ENCODE assay signal across 27 cellular contexts in genomic region chr19:45940515-45940805, GRCh38. TPM values are rescaled to one million over a fixed set of nuclear protein-coding genes. Genes with fewer than 3 reads are reported as not detected.
"Had no signal": no experiment of that assay in that cellular context is flagged by ENCODE, and none has a peak within 500 bp of the region (broad histone marks: within the 10 kb centered on the region; RNA-seq: fewer than 3 reads in every experiment).

No MANE protein-coding gene starts in this region.

- H3K9me3 ChIP-seq: colonic mucosa, esophagus squamous epithelium, pancreas, right lobe of liver, stomach, thyroid gland, upper lobe of left lung, vagina had no signal

- DNase-seq: colonic mucosa; dermis blood vessel endothelial cell; esophagus squamous epithelium; kidney; left cardiac atrium; left ventricle myocardium superior; mesendoderm; naive thymus-derived CD4-positive, alpha-beta T cell; nucleus accumbens; pancreas; right lobe of liver; stimulated activated CD4-positive, alpha-beta T cell treated with anti-CD3 and anti-CD28 coated beads, Interleukin-12 subunit alpha, Interleukin-12 subunit beta, amount 100 ng/mL, for 4 hours; stimulated activated naive CD4-positive, alpha-beta T cell; stomach; substantia nigra; thyroid gland had no signal

- ATAC-seq: left cardiac atrium; left ventricle myocardium superior; naive thymus-derived CD4-positive, alpha-beta T cell; pancreas; right lobe of liver had no signal

- H3K4me3 ChIP-seq: colonic mucosa, hepatocyte, lung, pancreas, right lobe of liver, thyroid gland, upper lobe of left lung, vagina had no signal

- H3K4me3 Mint-ChIP-seq: naive thymus-derived CD4-positive, alpha-beta T cell; neural crest cell had no signal

- H3K4me1 ChIP-seq: colonic mucosa, pancreas, right lobe of liver, thyroid gland, vagina had no signal

- H3K27ac ChIP-seq: colonic mucosa, esophagus squamous epithelium, hepatocyte, pancreas, right lobe of liver, skin epidermis, stomach, thyroid gland, upper lobe of left lung, vagina had no signal

- H3K27ac Mint-ChIP-seq: naive thymus-derived CD4-positive, alpha-beta T cell; progenitor cell of endocrine pancreas had no signal

- H3K4me1 Mint-ChIP-seq: neural crest cell had no signal

- H3K9me3 Mint-ChIP-seq: neural crest cell had no signal

- H3K27me3 ChIP-seq: right lobe of liver, vagina had no signal

- H3K36me3 ChIP-seq: colonic mucosa, esophagus squamous epithelium, pancreas, right lobe of liver, stomach, thyroid gland, vagina had no signal

RNA-seq across cellular contexts. Expression of gene NANOS2, which starts 25.9 kb away (rescaled TPM):
- total RNA-seq: cerebellum; colonic mucosa; dermis blood vessel endothelial cell; epithelial cell of proximal tubule; esophagus squamous epithelium; hepatocyte; kidney; left cardiac atrium; left ventricle myocardium superior; lung; mononuclear cell; naive thymus-derived CD4-positive, alpha-beta T cell; neural crest cell; pancreas; progenitor cell of endocrine pancreas; renal cortical epithelial cell; right lobe of liver; stomach; thyroid gland; upper lobe of left lung; vagina had no signal

RNA-seq across cellular contexts. Expression of gene NOVA2, which starts 33.2 kb away (rescaled TPM):
- total RNA-seq: epithelial cell of proximal tubule, hepatocyte had no signal
